8 cellular contexts compared by ENCODE assay signal in genomic region chr3:152244156-152244888, GRCh38.
A peak's percentile ranks its signal among the peaks of the same experiment; 100 is the strongest.
DNase-seq lines count a peak whose midpoint lies in the region; ATAC-seq and TF ChIP-seq lines count a peak whose summit lies in the region.

No MANE protein-coding gene starts in this region.

- peak overlapping the region; percentile 99 for H3K4me2 ChIP-seq in SU-DHL-6 (ENCODE audit: low read depth, low read length, poor library complexity, severe bottlenecking)

- H3K27ac ChIP-seq in SU-DHL-6 (ENCODE audit: low read depth, low read length): peak overlapping the region; percentile 79
- peak overlapping the region; percentile 81 for H3K27ac ChIP-seq in neutrophil

- H3K9me3 ChIP-seq in SU-DHL-6 (ENCODE audit: insufficient read depth, low read length) (no peaks in the 10 kb centered on the region), neutrophil (no peaks in the 10 kb centered on the region)

- H3K4me3 ChIP-seq in SU-DHL-6 (ENCODE audit: insufficient read depth, low read length, poor library complexity, severe bottlenecking): peak overlapping the region; percentile 59
- peak overlapping the region; percentile 50 to 52 for H3K4me3 ChIP-seq in neutrophil (ENCODE audit: low read depth in 1 of 2, low read length in 1 of 2)

- TF ChIP-seq CTCF in SU-DHL-6 (IDR thresholded peaks at IDR 0.05; ENCODE audit: insufficient read depth, low read length, poor library complexity, severe bottlenecking) (no peak), neutrophil (IDR thresholded peaks at IDR 0.05) (no peak)

- ATAC-seq in GM18868 (IDR thresholded peaks at IDR 0.05; ENCODE audit: unreplicated experiment): peak; percentile 48
- peak; percentile 19 for ATAC-seq in HG03064 (IDR thresholded peaks at IDR 0.05; ENCODE audit: low read depth, unreplicated experiment)
- ATAC-seq in HG02623 (IDR thresholded peaks at IDR 0.05; ENCODE audit: unreplicated experiment): no peak

- peaks cover 13% of the 10 kb centered on the region; the same call in 1 of the 2 replicates for H3K36me3 ChIP-seq in SU-DHL-6 (ENCODE audit: low read length)
- H3K36me3 ChIP-seq in neutrophil: no peaks in the 10 kb centered on the region

- H3K9me2 ChIP-seq in SU-DHL-6 (replicated peaks; ENCODE audit: insufficient read depth, low read length): no peaks in the 10 kb centered on the region

- peak overlapping the region; percentile 57 for H3K9ac ChIP-seq in SU-DHL-6 (ENCODE audit: low read length)

- peaks cover 45% of the 10 kb centered on the region for H3F3A ChIP-seq in SU-DHL-6 (ENCODE audit: insufficient read depth)

- H3K79me2 ChIP-seq in SU-DHL-6 (ENCODE audit: insufficient read depth, low read length): peaks cover 34% of the 10 kb centered on the region; the same call in 1 of the 2 replicates

- DNase-seq in NCI-H226 (no peak), D341Med (ENCODE audit: low spot score) (no peak), inferior parietal cortex (ENCODE audit: extremely low spot score) (no peak)

- H2AFZ ChIP-seq in SU-DHL-6 (ENCODE audit: low read depth, low read length, severe bottlenecking): peak overlapping the region; percentile 86

- peaks cover 65 to 73% of the 10 kb centered on the region in 2 experiments for H3K4me1 ChIP-seq in neutrophil (ENCODE audit: control insufficient read depth in 1 of 2, insufficient read depth in 1 of 2, low read depth in 1 of 2, low read length in 1 of 2)

- H3K27me3 ChIP-seq in SU-DHL-6 (ENCODE audit: low read length): no peaks in the 10 kb centered on the region
- H3K27me3 ChIP-seq in neutrophil: no peaks in the 10 kb centered on the region

- no peaks in the 10 kb centered on the region for H4K20me1 ChIP-seq in SU-DHL-6 (ENCODE audit: low read depth, low read length)
